ENCODE assay signal across 8 cellular contexts in the genomic region with DNA sequence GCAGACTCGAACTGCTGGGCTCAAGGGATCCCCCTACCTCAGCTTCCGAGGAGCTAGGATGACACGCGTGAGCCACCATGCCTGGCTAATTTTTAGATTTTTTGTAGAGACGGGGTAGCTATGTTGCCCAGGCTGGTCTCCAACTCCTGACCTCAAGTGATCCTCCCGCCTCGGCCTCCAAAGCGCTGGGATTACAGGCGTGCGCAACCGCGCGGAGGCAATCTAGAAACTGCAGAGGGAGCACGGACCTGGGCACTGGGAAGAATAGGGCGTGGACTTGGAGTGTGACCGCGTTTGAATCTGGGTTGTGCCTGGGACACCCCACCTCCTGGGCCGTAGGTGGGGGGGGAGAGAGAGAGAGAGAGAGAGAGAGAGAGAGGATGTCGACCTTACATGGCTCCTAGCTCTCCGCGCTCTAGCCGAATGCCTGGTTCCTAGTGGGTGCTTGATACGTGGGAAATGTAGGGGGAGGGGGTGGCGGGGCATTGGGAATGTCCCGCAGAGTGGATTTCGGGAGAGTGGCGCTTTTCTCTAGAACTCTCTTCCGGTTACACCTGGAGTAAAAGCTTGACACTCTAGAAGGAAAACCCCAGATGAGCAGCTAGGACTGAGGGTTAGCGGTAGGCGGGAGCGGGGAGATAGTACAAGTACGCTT. TPM values are rescaled to one million over a fixed set of nuclear protein-coding genes. Genes with fewer than 3 reads are reported as not detected.
DNase-seq lines count a peak whose midpoint lies in the region; ATAC-seq and TF ChIP-seq lines count a peak whose summit lies in the region.

No MANE protein-coding gene starts in this region.

- H3K27me3 Mint-ChIP-seq in activated T-cell treated with anti-CD3 and anti-CD28 coated beads, Interleukin-2, amount 50 U/mL, for 24 hours, result no peaks in the 10 kb centered on the region

- H3K27me3 ChIP-seq in ascending aorta, result no peaks in the 10 kb centered on the region

- intact Hi-C loops in ascending aorta (cut with DNase I), result loop anchor here (2.0 kb wide), 1 partner anchor 14 kb away; no protein-coding TSS in a partner anchor

- H3K4me3 ChIP-seq in ascending aorta, result peak overlapping the region; percentile 90 to 94

- H3K36me3 Mint-ChIP-seq in activated T-cell treated with anti-CD3 and anti-CD28 coated beads, Interleukin-2, amount 50 U/mL, for 24 hours (ENCODE audit: low read depth), result peaks cover 20% of the 10 kb centered on the region

- peak overlapping the region; percentile 92 for H3K4me3 Mint-ChIP-seq in activated T-cell treated with anti-CD3 and anti-CD28 coated beads, Interleukin-2, amount 50 U/mL, for 24 hours

- H3K9me3 Mint-ChIP-seq in activated T-cell treated with anti-CD3 and anti-CD28 coated beads, Interleukin-2, amount 50 U/mL, for 24 hours, result no peaks in the 10 kb centered on the region

- peaks cover 47% of the 10 kb centered on the region for H3K4me1 Mint-ChIP-seq in activated T-cell treated with anti-CD3 and anti-CD28 coated beads, Interleukin-2, amount 50 U/mL, for 24 hours (ENCODE audit: low read depth)

- peak overlapping the region; percentile 98 to 99 for H3K27ac ChIP-seq in ascending aorta
- H3K27ac ChIP-seq in temporal lobe (ENCODE audit: low read depth, low read length), result peak overlapping the region; percentile 48

- H3K27ac Mint-ChIP-seq in activated T-cell treated with anti-CD3 and anti-CD28 coated beads, Interleukin-2, amount 50 U/mL, for 24 hours, result peak overlapping the region; percentile 87

- peak; percentile 10 for ATAC-seq in HG03159 (IDR thresholded peaks at IDR 0.05; ENCODE audit: unreplicated experiment)

- no peak for DNase-seq in activated T-cell treated with anti-CD3 and anti-CD28 coated beads, Interleukin-2, amount 50 U/mL, for 24 hours
- DNase-seq in activated T-cell treated with anti-CD3 and anti-CD28 coated beads for 4 hours (no peak), ascending aorta (ENCODE audit: low spot score in 2 of 2) (peak in 1 of 2 donors; percentile 76), kidney glomerular epithelial cell (lab: John Stamatoyannopoulos, UW) (peak; percentile 84), NCI-H446 treated with DMSO at 0.1 percent for 48 hours (lab: John Stamatoyannopoulos, UW) (no peak), OCI-M2 (lab: John Stamatoyannopoulos, UW; ENCODE audit: unreplicated experiment) (no peak)

- H3K9me3 ChIP-seq in ascending aorta, result no peaks in the 10 kb centered on the region

- peaks cover 0 to 11% of the 10 kb centered on the region in 2 donors for H3K36me3 ChIP-seq in ascending aorta

- TF ChIP-seq CTCF in ascending aorta (IDR thresholded peaks at IDR 0.05), result no peak

- H3K4me1 ChIP-seq in ascending aorta, result peaks cover 0 to 4% of the 10 kb centered on the region in 2 donors

RNA-seq across cellular contexts. Expression of gene MAP3K8, which starts 1.2 kb away (rescaled TPM):
- 15.8 TPM for total RNA-seq in ascending aorta
- total RNA-seq in temporal lobe, result 4.2 TPM
